27 cellular contexts compared by ENCODE assay signal in the genomic region with DNA sequence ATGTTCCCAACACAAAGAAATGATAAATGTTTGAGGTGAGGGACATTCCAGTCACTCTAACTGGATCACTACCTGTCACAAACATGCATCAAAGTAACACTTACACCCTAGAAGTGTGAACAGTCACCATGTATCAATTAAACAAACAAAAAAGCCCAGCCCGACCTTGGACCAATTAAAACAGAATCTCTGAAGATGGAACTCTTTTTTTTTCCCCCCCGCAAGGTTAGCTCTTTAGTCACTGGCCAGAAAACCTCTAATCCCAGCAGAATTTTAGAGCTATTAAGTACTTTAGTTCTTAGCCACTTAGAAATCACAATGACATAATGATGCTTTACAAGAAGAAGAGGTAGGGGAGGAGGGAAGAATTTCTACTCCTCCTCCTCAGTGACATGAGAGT.
DNase-seq lines count a peak whose midpoint lies in the region; ATAC-seq, FAIRE-seq and TF ChIP-seq lines count a peak whose summit lies in the region.
"Had no signal": no experiment of that assay in that cellular context is flagged by ENCODE, and none has a peak within 500 bp of the region (broad histone marks: within the 10 kb centered on the region; RNA-seq: fewer than 3 reads in every experiment).

No MANE protein-coding gene starts in this region.

- H3K4me1 ChIP-seq in mesodermal cell (ENCODE audit: control insufficient read depth, insufficient read depth, low read length, poor library complexity, severe bottlenecking) (peaks cover 25% of the 10 kb centered on the region), vagina (peaks cover 15% of the 10 kb centered on the region)
- H3K4me1 ChIP-seq: colonic mucosa, lower lobe of right lung had no signal

- 63 to 82% methylated on average over 1 to 2 of the region's 2 CpGs for WGBS in mesodermal cell (ENCODE audit: insufficient coverage in 2 of 2), 2 experiments

- H3K36me3 ChIP-seq in mesodermal cell (ENCODE audit: control insufficient read depth, insufficient read depth, low read length), result no peaks in the 10 kb centered on the region
- no peaks in the 10 kb centered on the region for H3K36me3 ChIP-seq in vagina
- H3K36me3 ChIP-seq: colonic mucosa, esophagus muscularis mucosa, lower lobe of right lung, neutrophil had no signal

- H3K27ac ChIP-seq in mesodermal cell (ENCODE audit: low read depth, low read length, severe bottlenecking) (peak overlapping the region; percentile 37), vagina (peak overlapping the region; percentile 12)
- H3K27ac ChIP-seq: colonic mucosa, esophagus muscularis mucosa, lower lobe of right lung, neutrophil, skin epidermis had no signal

- H3K9me3 ChIP-seq in mesodermal cell (ENCODE audit: control insufficient read depth, low read length) (no peaks in the 10 kb centered on the region), vagina (no peaks in the 10 kb centered on the region)
- H3K9me3 ChIP-seq: colonic mucosa, esophagus muscularis mucosa, lower lobe of right lung, neutrophil had no signal

- no peak for TF ChIP-seq POLR2A in vagina (IDR thresholded peaks at IDR 0.05)

- H3K27me3 ChIP-seq in vagina, result no peaks in the 10 kb centered on the region
- H3K27me3 ChIP-seq: colonic mucosa, esophagus muscularis mucosa had no signal

- DNase-seq in Right ventricle myocardium superior, result no peak
- no peak for DNase-seq in left cardiac atrium
- peak; percentile 82 for DNase-seq in RCC 7860 (ENCODE audit: low spot score)
- no peak for DNase-seq in vagina (ENCODE audit: extremely low spot score in 2 of 2)
- DNase-seq in omental fat pad (ENCODE audit: low spot score), result no peak
- DNase-seq in NCI-H510A treated with DMSO at 0.1 percent for 48 hours (lab: John Stamatoyannopoulos, UW), result no peak
- no peak for DNase-seq in ecto neural progenitor cell (ENCODE audit: low spot score)
- DNase-seq: ACHN; activated CD4-positive, alpha-beta T cell treated with anti-CD3 and anti-CD28 coated beads for 1 hour; activated CD8-positive, alpha-beta memory T cell treated with anti-CD3 and anti-CD28 coated beads for 24 hours; activated T-cell treated with anti-CD3 and anti-CD28 coated beads, Interleukin-2, amount 50 U/mL, for 4 hours; colonic mucosa; DMS79 treated with DMSO at 0.1 percent for 48 hours; lower lobe of right lung; NCI-H1092; NCI-H2029 treated with DMSO at 0.1 percent for 48 hours; NCI-H446 treated with DMSO at 0.1 percent for 48 hours; stimulated activated CD4-positive, alpha-beta T cell treated with anti-CD3 and anti-CD28 coated beads, Interleukin-1b, Interleukin-23, amount 100 ng/mL, for 48 hours had no signal

- ATAC-seq in Right ventricle myocardium superior (ENCODE audit: poor library complexity), result peak; percentile 43
- ATAC-seq in left cardiac atrium, result no peak
- ATAC-seq in omental fat pad (ENCODE audit: low FRiP score), result no peak
- ATAC-seq: activated T-cell treated with anti-CD3 and anti-CD28 coated beads, Interleukin-2, amount 50 U/mL, for 4 hours; GM12878; lower lobe of right lung had no signal

- FAIRE-seq in RCC 7860 (lab: Jason Lieb, UNC), result peak; percentile 74
- FAIRE-seq: bronchial epithelial cell, frontal cortex, GM12878, keratinocyte, TTC549 had no signal

- TF ChIP-seq CTCF in vagina (IDR thresholded peaks at IDR 0.05), result no peak
- TF ChIP-seq CTCF in omental fat pad (IDR thresholded peaks at IDR 0.05), result no peak

- intact Hi-C loops in Right ventricle myocardium superior (cut with DNase I) (no loop called here), left cardiac atrium (cut with DNase I) (no loop called here), vagina (cut with DNase I) (no loop called here)

- H3K4me3 ChIP-seq in mesodermal cell (ENCODE audit: extremely low read depth, insufficient read depth, low read length, poor library complexity, severe bottlenecking) (no peak overlapping the region), vagina (no peak overlapping the region)
- H3K4me3 ChIP-seq: colonic mucosa, esophagus muscularis mucosa, GM12878, lower lobe of right lung, skin epidermis had no signal
